Comparison of ENCODE assay signal across 9 cellular contexts in the genomic region with DNA sequence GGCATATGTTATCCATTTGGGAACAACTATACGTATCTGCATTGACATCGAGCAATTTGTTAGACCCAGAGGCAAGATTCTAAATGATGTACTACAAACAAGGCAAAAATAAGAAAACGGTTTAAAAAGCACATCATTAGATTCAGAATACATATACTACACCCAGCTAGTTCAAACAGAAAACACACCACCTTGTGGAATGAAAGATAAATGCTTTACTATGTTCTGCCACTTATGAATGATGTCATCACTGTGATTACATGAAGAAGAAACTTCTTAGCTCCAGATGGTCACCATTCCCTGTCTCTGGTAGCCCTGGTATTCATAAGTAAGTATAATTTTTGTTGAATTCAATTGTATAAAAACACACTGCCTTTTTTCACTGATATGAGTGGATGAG. TPM values are rescaled to one million over a fixed set of nuclear protein-coding genes. Genes with fewer than 3 reads are reported as not detected.
DNase-seq lines count a peak whose midpoint lies in the region; ATAC-seq and TF ChIP-seq lines count a peak whose summit lies in the region.
"Had no signal": no experiment of that assay in that cellular context is flagged by ENCODE, and none has a peak within 500 bp of the region (broad histone marks: within the 10 kb centered on the region; RNA-seq: fewer than 3 reads in every experiment).

No MANE protein-coding gene starts in this region.

- peak; percentile 47 for TF ChIP-seq CTCF in AG04450 (IDR thresholded peaks at IDR 0.05; ENCODE audit: low read depth, low read length)
- TF ChIP-seq CTCF in GM20000 (IDR thresholded peaks at IDR 0.05; ENCODE audit: extremely low read depth, missing control alignments): no peak
- no peak for TF ChIP-seq CTCF in dorsolateral prefrontal cortex (IDR thresholded peaks at IDR 0.05 in 54 of 56, conservative IDR thresholded peaks at IDR 0.05 in 2 of 56; ENCODE audit: low read depth in 1 of 56, partially characterized antibody in 56 of 56)

- no peak for ATAC-seq in GM21737 (IDR thresholded peaks at IDR 0.05; ENCODE audit: unreplicated experiment)
- ATAC-seq in effector memory CD8-positive, alpha-beta T cell (replicated peaks): no peak

- H3K27ac ChIP-seq in AG04450 (ENCODE audit: low read depth, low read length): no peak overlapping the region
- no peak overlapping the region for H3K27ac ChIP-seq in dorsolateral prefrontal cortex

- no peaks in the 10 kb centered on the region for H3K9me3 Mint-ChIP-seq in effector memory CD8-positive, alpha-beta T cell
- H3K9me3 Mint-ChIP-seq: central memory CD8-positive, alpha-beta T cell had no signal

- H3K27me3 ChIP-seq in AG04450 (ENCODE audit: control insufficient read depth, insufficient read depth, low read length) (no peaks in the 10 kb centered on the region), dorsolateral prefrontal cortex (peaks cover 0 to 26% (median 0%) of the 10 kb centered on the region in 45 donors)

- POLR2A ChIA-PET in AG04450 (lab: Yijun Ruan, JAX): interaction anchor here (0.6 to 1.0 kb wide), 3 partner anchors 170 to 217 kb away, joined by 3 to 4 read pairs (median 3); no protein-coding TSS in a partner anchor

- CTCF ChIA-PET in AG04450 (lab: Charles Lee): interaction anchor here (0.5 to 1.9 kb wide), 14 partner anchors 9 to 253 kb away, joined by 3 to 9 read pairs (median 4); no protein-coding TSS in a partner anchor

- H3K4me3 Mint-ChIP-seq in effector memory CD8-positive, alpha-beta T cell: no peak overlapping the region
- H3K4me3 Mint-ChIP-seq: central memory CD8-positive, alpha-beta T cell had no signal

- peaks cover 23 to 33% of the 10 kb centered on the region in 2 donors for H3K27me3 Mint-ChIP-seq in effector memory CD8-positive, alpha-beta T cell

- no peak overlapping the region for H3K4me3 ChIP-seq in AG04450 (ENCODE audit: low read depth, low read length)
- H3K4me3 ChIP-seq in dorsolateral prefrontal cortex: no peak overlapping the region

- H3K36me3 Mint-ChIP-seq in effector memory CD8-positive, alpha-beta T cell (ENCODE audit: insufficient read depth): no peaks in the 10 kb centered on the region

- no peaks in the 10 kb centered on the region for H3K9me3 ChIP-seq in AG04450 (ENCODE audit: control insufficient read depth, insufficient read depth, low read length)

- no peak overlapping the region for H3K27ac Mint-ChIP-seq in effector memory CD8-positive, alpha-beta T cell

- peak; percentile 27 for DNase-seq in AG04450 (ENCODE audit: low read depth, low spot score)
- DNase-seq in GM20000 (ENCODE audit: low spot score): peak; percentile 25
- peak; percentile 8 for DNase-seq in NCI-H82 treated with DMSO at 0.1 percent for 48 hours (lab: John Stamatoyannopoulos, UW; ENCODE audit: unreplicated experiment)
- DNase-seq in fibroblast of gingiva (ENCODE audit: low read depth): peak; percentile 71
- no peak for DNase-seq in dorsolateral prefrontal cortex
- DNase-seq in hypothalamus (lab: John Stamatoyannopoulos, UW): no peak
- no peak for DNase-seq in effector memory CD8-positive, alpha-beta T cell

- intact Hi-C loops in dorsolateral prefrontal cortex (cut with DNase I): no loop called here

- no peaks in the 10 kb centered on the region for H3K4me1 Mint-ChIP-seq in effector memory CD8-positive, alpha-beta T cell (ENCODE audit: low read depth in 2 of 2)
- H3K4me1 Mint-ChIP-seq: central memory CD8-positive, alpha-beta T cell had no signal

RNA-seq across cellular contexts. Expression of a gene that starts 7.8 kb away (rescaled TPM):
- polyA plus RNA-seq in AG04450 (2011; rRNA removed): 0.25 and 0.56 TPM in 2 replicates
- not detected in 2 replicates for polyA minus RNA-seq in AG04450 (2011; rRNA and poly(A)+ RNA removed)
- under 1 TPM in 1 of 120 experiments, not detected in 119; 0.79 TPM for total RNA-seq in dorsolateral prefrontal cortex

Comparison
In these comparisons a context has a peak if more than half of its experiments do, and no peak if none do; other contexts are left out.
1. DNase-seq: peak in AG04450 (single experiment), GM20000 (single experiment), NCI-H82 treated with DMSO at 0.1 percent for 48 hours (single experiment) and fibroblast of gingiva (single experiment); none in dorsolateral prefrontal cortex (0 of 10), hypothalamus (0 of 51) and effector memory CD8-positive, alpha-beta T cell (0 of 3).